21 cellular contexts compared by ENCODE assay signal in genomic region chr4:41074227-41074626, GRCh38.
A peak's percentile ranks its signal among the peaks of the same experiment; 100 is the strongest.
DNase-seq lines count a peak whose midpoint lies in the region; ATAC-seq, FAIRE-seq and TF ChIP-seq lines count a peak whose summit lies in the region.
"Had no signal": no experiment of that assay in that cellular context is flagged by ENCODE, and none has a peak within 500 bp of the region (broad histone marks: within the 10 kb centered on the region; RNA-seq: fewer than 3 reads in every experiment).

No MANE protein-coding gene starts in this region.

- H2AFZ ChIP-seq in HepG2 (ENCODE audit: low read length), result no peak overlapping the region

- no peak for DNase-seq in Caco-2
- peak; percentile 36 for DNase-seq in GM12865 (ENCODE audit: low read depth)
- DNase-seq in substantia nigra (lab: John Stamatoyannopoulos, UW), result no peak
- no peak for DNase-seq in HepG2 (ENCODE audit: low spot score)
- DNase-seq: 8988T; Calu3; CD4-positive, alpha-beta memory T cell; DMS79 treated with DMSO at 0.1 percent for 48 hours; EL; GOT3; H7; HFFc6; KBM-7 had no signal

- no peak overlapping the region for H3K9ac ChIP-seq in HepG2 (ENCODE audit: insufficient read depth, low read depth, low read length)
- H3K9ac ChIP-seq: BLaER1 had no signal

- TF ChIP-seq CTCF in Caco-2 (IDR thresholded peaks at IDR 0.05; ENCODE audit: insufficient read depth in 1 of 2, low read depth in 1 of 2, low read length in 1 of 2, severe bottlenecking in 1 of 2, unreplicated experiment in 1 of 2), result no peak
- TF ChIP-seq CTCF in GM12865 (IDR thresholded peaks at IDR 0.05; ENCODE audit: insufficient read depth, low read depth, low read length, missing control alignments), result no peak
- no peak for TF ChIP-seq CTCF in HepG2 (CRISPR knock-in tag; IDR thresholded peaks at IDR 0.05)

- no peaks in the 10 kb centered on the region for H3K27me3 Mint-ChIP-seq in Caco-2 (ENCODE audit: insufficient read depth, unreplicated experiment)
- H3K27me3 Mint-ChIP-seq: CD4-positive, alpha-beta memory T cell; IgD-negative memory B cell had no signal

- TF ChIP-seq POLR2A in HepG2 (IDR thresholded peaks at IDR 0.05; ENCODE audit: insufficient read depth in 1 of 2, low read depth in 2 of 2, low read length in 2 of 2), result no peak

- POLR2A ChIA-PET in Caco-2 (lab: Charles Lee) (no interaction called here), HepG2 (lab: Yijun Ruan, JAX) (no interaction called here)

- H4K20me1 ChIP-seq in HepG2 (ENCODE audit: insufficient read depth, low read length), result no peaks in the 10 kb centered on the region; the same call in 1 of the 2 replicates
- H4K20me1 ChIP-seq: BLaER1 had no signal

- over 99% methylated on average over 3 of the region's 3 CpGs for WGBS in HepG2 (ENCODE audit: low lambda C conversion rate)

- FAIRE-seq in HepG2 (lab: Jason Lieb, UNC), result no peak
- FAIRE-seq: HTR-8/SVneo had no signal

- H3K27ac ChIP-seq in substantia nigra (ENCODE audit: low read depth, low read length, poor library complexity, severe bottlenecking) (peak overlapping the region; percentile 13), HepG2 (ENCODE audit: extremely low read length, insufficient read depth, low read length) (no peak overlapping the region)
- H3K27ac ChIP-seq: BLaER1 had no signal

- H3K4me2 ChIP-seq in HepG2 (ENCODE audit: low read depth, low read length), result no peak overlapping the region
- H3K4me2 ChIP-seq: BLaER1 had no signal

- H3K36me3 Mint-ChIP-seq in Caco-2 (ENCODE audit: insufficient read depth, unreplicated experiment), result peaks cover 27% of the 10 kb centered on the region
- H3K36me3 Mint-ChIP-seq: CD14-positive monocyte; CD4-positive, alpha-beta memory T cell; IgD-negative memory B cell had no signal

- no TSS peak for BruUV-seq in Caco-2 (replicated peaks; lab: Mats Ljungman, UMichigan)
- no TSS peak for BruUV-seq in HepG2 (replicated peaks; lab: Mats Ljungman, UMichigan)

- CTCF ChIA-PET in Caco-2 (lab: Charles Lee) (no interaction called here), HepG2 (lab: Yijun Ruan, JAX; ENCODE audit: low intra/inter-chr PET ratio, low total read pairs) (no interaction called here)

- peak overlapping the region; percentile 75 for H3K27ac Mint-ChIP-seq in Caco-2 (ENCODE audit: unreplicated experiment)
- H3K27ac Mint-ChIP-seq: CD4-positive, alpha-beta memory T cell; HFFc6; IgD-negative memory B cell had no signal

- in situ Hi-C loops in HepG2 (cut with HindIII; ENCODE audit: extremely low pct_ligation_motif_present, low pct_unique_long_range_greater_than_20kb), result no loop called here

- no peaks in the 10 kb centered on the region for H3K27me3 ChIP-seq in Caco-2 (replicated peaks; ENCODE audit: control insufficient read depth, insufficient read depth, low read length)
- H3K27me3 ChIP-seq in HepG2 (ENCODE audit: control insufficient read depth in 1 of 2, insufficient read depth in 2 of 2, low read length in 2 of 2), result no peaks in the 10 kb centered on the region
- H3K27me3 ChIP-seq: BLaER1 had no signal

- H3K4me1 ChIP-seq in Caco-2 (peaks cover 67% of the 10 kb centered on the region), HepG2 (ENCODE audit: insufficient read depth, low read length) (peaks cover 29% of the 10 kb centered on the region)

- ATAC-seq in SK-N-SH treated with all-trans-retinoic acid at 6 μM for 48 hours (peak; percentile 48), HepG2 (no peak), GM18867 (IDR thresholded peaks at IDR 0.05; ENCODE audit: unreplicated experiment) (no peak), GM19351 (IDR thresholded peaks at IDR 0.05; ENCODE audit: unreplicated experiment) (no peak)
- ATAC-seq: HCT116 had no signal

- TF ChIP-seq RAD21 in HepG2 (CRISPR knock-in tag; IDR thresholded peaks at IDR 0.05), result no peak

- H3K9me3 ChIP-seq in Caco-2 (no peaks in the 10 kb centered on the region), HepG2 (ENCODE audit: low read length) (no peaks in the 10 kb centered on the region)
- H3K9me3 ChIP-seq: BLaER1 had no signal

- TF ChIP-seq EP300 in HepG2 (IDR thresholded peaks at IDR 0.05; ENCODE audit: low read depth in 2 of 2, low read length in 2 of 2) (no peak), HepG2 (CRISPR knock-in tag; IDR thresholded peaks at IDR 0.05; ENCODE audit: borderline replicate concordance) (no peak)

- H3K36me3 ChIP-seq in Caco-2 (ENCODE audit: control insufficient read depth, insufficient read depth, low read length) (no peaks in the 10 kb centered on the region), HepG2 (replicated peaks in 1 of 2; ENCODE audit: control insufficient read depth in 1 of 2, insufficient read depth in 2 of 2, low read length in 2 of 2) (no peaks in the 10 kb centered on the region)
- H3K36me3 ChIP-seq: BLaER1 had no signal

- H3K4me1 Mint-ChIP-seq in Caco-2 (ENCODE audit: low read depth, unreplicated experiment), result peaks cover 61% of the 10 kb centered on the region
- H3K4me1 Mint-ChIP-seq: CD14-positive monocyte; CD4-positive, alpha-beta memory T cell; IgD-negative memory B cell had no signal

- peaks cover 5% of the 10 kb centered on the region for H3K79me2 ChIP-seq in HepG2 (ENCODE audit: insufficient read depth, low read length)

- no peaks in the 10 kb centered on the region for H3K9me3 Mint-ChIP-seq in Caco-2 (ENCODE audit: unreplicated experiment)
- H3K9me3 Mint-ChIP-seq: HFFc6, IgD-negative memory B cell had no signal

- H3K4me3 Mint-ChIP-seq in Caco-2 (ENCODE audit: unreplicated experiment), result no peak overlapping the region
- H3K4me3 Mint-ChIP-seq: CD14-positive monocyte; CD4-positive, alpha-beta memory T cell; HFFc6; IgD-negative memory B cell had no signal

- H3K4me3 ChIP-seq in Caco-2 (ENCODE audit: low read depth, low read length) (no peak overlapping the region), GM12865 (ENCODE audit: low read depth, low read length) (no peak overlapping the region), HepG2 (replicated peaks in 1 of 3; ENCODE audit: insufficient read depth in 1 of 3, low read depth in 2 of 3, low read length in 3 of 3) (no peak overlapping the region)
- H3K4me3 ChIP-seq: BLaER1 had no signal

- intact Hi-C loops in Caco-2 (cut with micrococcal nuclease; ENCODE audit: unreplicated experiment), result no loop called here
- intact Hi-C loops in HepG2 (cut with micrococcal nuclease; ENCODE audit: unreplicated experiment), result no loop called here

TF ChIP-seq in SK-N-SH treated with all-trans-retinoic acid at 6 μM for 48 hours, 23 proteins besides CTCF, POLR2A, EP300 and RAD21 (continues in another document):
- TF ChIP-seq SNAI2 (CRISPR knock-in tag; IDR thresholded peaks at IDR 0.05) (no peak), GLIS3 (CRISPR knock-in tag; IDR thresholded peaks at IDR 0.05) (no peak), ZNF70 (CRISPR knock-in tag; IDR thresholded peaks at IDR 0.05) (no peak), PPARA (CRISPR knock-in tag; IDR thresholded peaks at IDR 0.05; ENCODE audit: borderline replicate concordance) (no peak), TOX (CRISPR knock-in tag; IDR thresholded peaks at IDR 0.05; ENCODE audit: borderline replicate concordance) (no peak), ARNTL (CRISPR knock-in tag; IDR thresholded peaks at IDR 0.05; ENCODE audit: borderline replicate concordance, low read depth) (no peak), ZNF565 (CRISPR knock-in tag; conservative IDR thresholded peaks at IDR 0.05; ENCODE audit: low read depth) (no peak), RARB (CRISPR knock-in tag; IDR thresholded peaks at IDR 0.05) (no peak), CSDC2 (CRISPR knock-in tag; IDR thresholded peaks at IDR 0.05) (no peak), OSR1 (CRISPR knock-in tag; IDR thresholded peaks at IDR 0.05) (no peak), ZFP30 (CRISPR knock-in tag; IDR thresholded peaks at IDR 0.05) (no peak)

TF ChIP-seq in HepG2, 621 proteins besides CTCF, POLR2A, EP300 and RAD21 (continues in another document):
- TF ChIP-seq ZNF598 (CRISPR knock-in tag; IDR thresholded peaks at IDR 0.05; ENCODE audit: borderline replicate concordance) (no peak), HIC2 (CRISPR knock-in tag; IDR thresholded peaks at IDR 0.05; ENCODE audit: low read depth) (no peak), ZNF740 (CRISPR knock-in tag; IDR thresholded peaks at IDR 0.05) (no peak), MYNN (CRISPR knock-in tag; IDR thresholded peaks at IDR 0.05; ENCODE audit: low read depth) (no peak), ZNF18 (CRISPR knock-in tag; IDR thresholded peaks at IDR 0.05; ENCODE audit: insufficient replicate concordance) (no peak), TEAD3 (CRISPR knock-in tag; optimal IDR thresholded peaks at IDR 0.05; ENCODE audit: borderline replicate concordance) (no peak), PCBP1 (IDR thresholded peaks at IDR 0.05; ENCODE audit: borderline replicate concordance, low read depth, low read length) (no peak)
